In the genomic region with DNA sequence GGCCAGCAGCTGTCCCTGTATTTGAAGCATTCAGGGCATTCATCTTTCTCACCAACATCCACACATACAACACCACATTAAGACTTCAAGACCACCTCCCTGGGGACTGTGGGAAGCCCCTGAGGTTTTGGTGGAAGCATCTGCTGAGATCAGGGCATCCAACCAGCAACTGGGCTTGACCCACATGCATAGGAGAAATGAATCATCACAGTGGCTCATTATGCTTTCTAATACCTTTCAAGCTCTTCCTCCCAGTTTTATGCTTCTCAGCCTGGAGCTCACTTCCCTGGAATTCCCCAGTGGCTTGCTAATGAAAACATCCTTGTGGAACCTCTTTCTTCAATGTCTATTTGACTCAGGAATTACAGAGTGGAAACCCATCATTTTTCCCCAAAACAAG, we compare ENCODE assay signal across 14 cellular contexts.
A peak's percentile ranks its signal among the peaks of the same experiment; 100 is the strongest.
DNase-seq lines count a peak whose midpoint lies in the region; ATAC-seq lines count a peak whose summit lies in the region.
"Had no signal": no experiment of that assay in that cellular context is flagged by ENCODE, and none has a peak within 500 bp of the region (broad histone marks: within the 10 kb centered on the region; RNA-seq: fewer than 3 reads in every experiment).

No MANE protein-coding gene starts in this region.

- DNase-seq in AG08395 (ENCODE audit: low spot score) (peak; percentile 51), dedifferentiated amniotic fluid mesenchymal stem cell (ENCODE audit: extremely low spot score) (peak; percentile 22), NOMO-1 treated with dmso at 0.1 percent for 144 hours (lab: John Stamatoyannopoulos, UW; ENCODE audit: unreplicated experiment) (no peak), NCI-H146 treated with DMSO at 0.1 percent for 48 hours (lab: John Stamatoyannopoulos, UW; ENCODE audit: unreplicated experiment) (no peak), NCI-H1105 (lab: John Stamatoyannopoulos, UW) (no peak), activated gamma-delta T cell treated with Interleukin-2 at 50 U/mL for 16 hours (no peak)
- DNase-seq: central memory CD4-positive, alpha-beta T cell; heart right ventricle; NCI-H446 treated with DMSO at 0.1 percent for 48 hours; stimulated activated CD4-positive, alpha-beta T cell treated with anti-CD3 and anti-CD28 coated beads, Interleukin-12 subunit alpha, Interleukin-12 subunit beta, amount 100 ng/mL, for 4 hours; stimulated activated naive CD4-positive, alpha-beta T cell treated with Interleukin-2 at 50 U/mL for 16 hours had no signal

- ATAC-seq in GM19395 (IDR thresholded peaks at IDR 0.05; ENCODE audit: unreplicated experiment) (peak; percentile 75), HG03432 (IDR thresholded peaks at IDR 0.05; ENCODE audit: unreplicated experiment) (peak; percentile 83)
- ATAC-seq: GM23338, heart right ventricle had no signal

Comparison
In these comparisons a context has a peak if more than half of its experiments do, and no peak if none do; other contexts are left out.
1. DNase-seq: peak in AG08395 (single experiment) and dedifferentiated amniotic fluid mesenchymal stem cell (single experiment); none in NOMO-1 treated with dmso at 0.1 percent for 144 hours (single experiment), NCI-H146 treated with DMSO at 0.1 percent for 48 hours (single experiment), NCI-H1105 (single experiment) and activated gamma-delta T cell treated with Interleukin-2 at 50 U/mL for 16 hours (single experiment).